7 cellular contexts compared by ENCODE assay signal in genomic region chr15:83208357-83208661, GRCh38. TPM values are rescaled to one million over a fixed set of nuclear protein-coding genes. Genes with fewer than 3 reads are reported as not detected.
A peak's percentile ranks its signal among the peaks of the same experiment; 100 is the strongest.
DNase-seq lines count a peak whose midpoint lies in the region; ATAC-seq and TF ChIP-seq lines count a peak whose summit lies in the region.

No MANE protein-coding gene starts in this region.

- H3K4me3 ChIP-seq in SJCRH30 (peak overlapping the region; percentile 95), right cardiac atrium (ENCODE audit: low read length) (peak overlapping the region; percentile 79)

- no CpG with 5 or more reads among the region's 12 CpGs for WGBS in H9 (ENCODE audit: extremely low coverage, insufficient read length, low lambda C conversion rate)
- 11% methylated on average over 12 of the region's 12 CpGs for WGBS in right cardiac atrium

- H3K9ac ChIP-seq in H9 (ENCODE audit: extremely low read depth, insufficient read length, low read length), result peak overlapping the region; percentile 52

- no peak overlapping the region for H3K4ac ChIP-seq in H9 (ENCODE audit: low read depth, low read length)

- ATAC-seq in right cardiac atrium (no peak), GM19397 (IDR thresholded peaks at IDR 0.05; ENCODE audit: unreplicated experiment) (no peak)
- ATAC-seq in stimulated activated effector memory CD8-positive, alpha-beta T cell treated with anti-CD3 and anti-CD28 coated beads, Interleukin-12 subunit alpha, Interleukin-12 subunit beta, amount 100 ng/mL, for 72 hours, result no peak

- no peaks in the 10 kb centered on the region; the same call in 1 of the 2 replicates for H3K27me3 Mint-ChIP-seq in H9 (ENCODE audit: low read depth)

- H3K18ac ChIP-seq in H9 (ENCODE audit: insufficient read length, low read depth, low read length), result peak overlapping the region; percentile 97

- no peaks in the 10 kb centered on the region for H3K79me1 ChIP-seq in H9 (ENCODE audit: insufficient read depth, low read depth, low read length, poor library complexity, severe bottlenecking)

- peaks cover 4% of the 10 kb centered on the region for H3K23me2 ChIP-seq in H9 (ENCODE audit: insufficient read length, low read depth, low read length, poor library complexity, severe bottlenecking)

- no peak overlapping the region for H2BK5ac ChIP-seq in H9 (ENCODE audit: insufficient read length, low read length)

- DNase-seq in H9 (no peak), SJCRH30 (no peak), right cardiac atrium (no peak), kidney glomerular epithelial cell (lab: John Stamatoyannopoulos, UW) (no peak), NCI-H82 (lab: John Stamatoyannopoulos, UW) (no peak)
- no peak for DNase-seq in stimulated activated effector memory CD8-positive, alpha-beta T cell treated with anti-CD3 and anti-CD28 coated beads, Interleukin-12 subunit alpha, Interleukin-12 subunit beta, amount 100 ng/mL, for 72 hours (ENCODE audit: low spot score in 2 of 2)

- H3T11ph ChIP-seq in H9 (ENCODE audit: low read length), result no peak overlapping the region

- no peak overlapping the region for H2BK20ac ChIP-seq in H9 (ENCODE audit: low read depth, low read length, poor library complexity, severe bottlenecking)

- peak overlapping the region; percentile 52 for H3K4me2 ChIP-seq in H9 (ENCODE audit: insufficient read depth, insufficient read length, low read length)

- H4K91ac ChIP-seq in H9 (ENCODE audit: insufficient read length, low read depth, low read length), result no peak overlapping the region

- peaks cover 0 to 3% (median 0%) of the 10 kb centered on the region in 3 experiments; a peak in 3 of 7 replicates for H3K36me3 Mint-ChIP-seq in H9 (ENCODE audit: insufficient read depth in 1 of 3, low read depth in 3 of 3)
- H3K36me3 Mint-ChIP-seq in stimulated activated effector memory CD8-positive, alpha-beta T cell treated with anti-CD3 and anti-CD28 coated beads, Interleukin-12 subunit alpha, Interleukin-12 subunit beta, amount 100 ng/mL, for 72 hours, result no peaks in the 10 kb centered on the region

- H2BK120ac ChIP-seq in H9 (ENCODE audit: low read depth, low read length, poor library complexity, severe bottlenecking), result no peak overlapping the region

- no peak overlapping the region for H2AK5ac ChIP-seq in H9 (ENCODE audit: insufficient read length, low read length)

- H3K79me2 ChIP-seq in H9 (ENCODE audit: insufficient read depth, low read length), result peaks cover 18% of the 10 kb centered on the region; the same call in 1 of the 2 replicates

- no peak overlapping the region for H4K8ac ChIP-seq in H9 (replicated peaks; ENCODE audit: insufficient read length, low read depth, low read length)

- H3K27ac ChIP-seq in H9 (ENCODE audit: insufficient read length, low read depth, low read length) (no peak overlapping the region), SJCRH30 (peak overlapping the region; percentile 63), right cardiac atrium (ENCODE audit: low read length) (peak overlapping the region; percentile 53)

- H3K27me3 ChIP-seq in H9 (ENCODE audit: insufficient read depth, low read length) (no peaks in the 10 kb centered on the region), SJCRH30 (no peaks in the 10 kb centered on the region), right cardiac atrium (ENCODE audit: control insufficient read depth, insufficient read depth) (no peaks in the 10 kb centered on the region)

- H3K4me3 Mint-ChIP-seq in H9, result no peak overlapping the region
- H3K4me3 Mint-ChIP-seq in stimulated activated effector memory CD8-positive, alpha-beta T cell treated with anti-CD3 and anti-CD28 coated beads, Interleukin-12 subunit alpha, Interleukin-12 subunit beta, amount 100 ng/mL, for 72 hours, result no peak overlapping the region

- H3K4me1 Mint-ChIP-seq in H9, result peaks cover 26 to 28% of the 10 kb centered on the region in 2 experiments
- H3K4me1 Mint-ChIP-seq in stimulated activated effector memory CD8-positive, alpha-beta T cell treated with anti-CD3 and anti-CD28 coated beads, Interleukin-12 subunit alpha, Interleukin-12 subunit beta, amount 100 ng/mL, for 72 hours, result peaks cover 7% of the 10 kb centered on the region

- no peaks in the 10 kb centered on the region for H4K20me1 ChIP-seq in H9 (ENCODE audit: control insufficient read depth, insufficient read depth, insufficient read length)

- intact Hi-C loops in right cardiac atrium (cut with DNase I), result loop anchor here in 1 of 4 donors (5.0 kb wide), 1 partner anchor 196 kb away; the partner anchor contains the start of gene C15orf40

- peaks cover 3% of the 10 kb centered on the region in 2 experiments; a peak in 2 of 5 replicates for H3K9me3 Mint-ChIP-seq in H9
- no peaks in the 10 kb centered on the region for H3K9me3 Mint-ChIP-seq in stimulated activated effector memory CD8-positive, alpha-beta T cell treated with anti-CD3 and anti-CD28 coated beads, Interleukin-12 subunit alpha, Interleukin-12 subunit beta, amount 100 ng/mL, for 72 hours

- H2BK12ac ChIP-seq in H9 (ENCODE audit: insufficient read length, low read depth, low read length), result no peak overlapping the region

- H2AFZ ChIP-seq in H9 (ENCODE audit: low read length), result no peak overlapping the region

- no peak overlapping the region for H2BK15ac ChIP-seq in H9 (ENCODE audit: low read depth, low read length)

- H3K36me3 ChIP-seq in SJCRH30, result 0 out of 2 replicates have a peak, but pooled peaks cover 2% of the 10 kb centered on the region

- H3K4me1 ChIP-seq in H9 (ENCODE audit: insufficient read depth, low read length), result peaks cover 2% of the 10 kb centered on the region; the same call in 1 of the 2 replicates
- no peaks in the 10 kb centered on the region for H3K4me1 ChIP-seq in SJCRH30
- no peaks in the 10 kb centered on the region for H3K4me1 ChIP-seq in right cardiac atrium (ENCODE audit: control insufficient read depth, insufficient read depth, low read length)

- H3K14ac ChIP-seq in H9 (ENCODE audit: insufficient read depth, low read length), result peak overlapping the region; percentile 94

- no peak overlapping the region for H3K56ac ChIP-seq in H9 (ENCODE audit: insufficient read length, low read depth, low read length)

- H3K9me3 ChIP-seq in H9 (ENCODE audit: control insufficient read depth, low read depth, low read length) (no peaks in the 10 kb centered on the region), SJCRH30 (replicated peaks) (no peaks in the 10 kb centered on the region), right cardiac atrium (ENCODE audit: control insufficient read depth, low read length) (no peaks in the 10 kb centered on the region)

- H3K27ac Mint-ChIP-seq in H9, result peak overlapping the region; percentile 61 to 95 (median 88); a peak in 4 of 7 replicates
- H3K27ac Mint-ChIP-seq in stimulated activated effector memory CD8-positive, alpha-beta T cell treated with anti-CD3 and anti-CD28 coated beads, Interleukin-12 subunit alpha, Interleukin-12 subunit beta, amount 100 ng/mL, for 72 hours, result peak overlapping the region; percentile 60

- TF ChIP-seq CTCF in H9 (conservative IDR thresholded peaks at IDR 0.05), result no peak

- H4K5ac ChIP-seq in H9 (ENCODE audit: insufficient read length, low read depth, low read length), result no peak overlapping the region

- no peak overlapping the region for H3K23ac ChIP-seq in H9 (ENCODE audit: insufficient read length, low read depth, low read length)

RNA-seq across cellular contexts. Expression of gene HDGFL3, which starts 0.7 kb away (rescaled TPM):
- total RNA-seq in H9 (2021) (120 and 122 TPM in 2 replicates), right cardiac atrium (10 to 100 TPM; 34.1 to 45.2 (median 36.4) TPM)
- 71.6 and 75.2 TPM in 2 replicates for total RNA-seq in SJCRH30 (2014; rRNA removed; shearing (Covaris generic))
- polyA plus RNA-seq in right cardiac atrium, result 17.0 TPM
